Comparison of ENCODE assay signal across 21 cellular contexts in the genomic region with DNA sequence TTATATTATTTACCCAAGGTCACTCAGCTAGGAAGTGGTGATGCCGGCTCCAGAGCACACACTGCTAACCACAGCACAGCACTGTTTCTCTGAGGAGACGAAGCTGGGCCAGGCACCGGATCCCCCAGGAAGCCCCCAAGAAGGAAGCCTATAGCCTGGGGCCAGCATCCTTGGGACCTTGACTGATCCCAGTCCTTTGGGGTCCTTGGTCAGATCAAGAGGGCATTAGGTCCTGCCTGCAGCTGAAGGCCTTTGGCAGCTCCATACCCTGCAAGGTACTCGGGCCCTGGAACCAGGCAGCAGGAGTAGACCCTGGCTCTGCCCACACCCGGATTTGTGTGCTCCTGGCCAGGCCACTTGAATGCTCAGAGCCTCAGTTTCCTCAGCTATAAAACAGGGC.
DNase-seq lines count a peak whose midpoint lies in the region; ATAC-seq, FAIRE-seq and TF ChIP-seq lines count a peak whose summit lies in the region.
"Had no signal": no experiment of that assay in that cellular context is flagged by ENCODE, and none has a peak within 500 bp of the region (broad histone marks: within the 10 kb centered on the region; RNA-seq: fewer than 3 reads in every experiment).

No MANE protein-coding gene starts in this region.

- H3K36me3 ChIP-seq in cardiac muscle cell (no peaks in the 10 kb centered on the region), kidney (ENCODE audit: control insufficient read depth in 1 of 2, insufficient read depth in 2 of 2, low read length in 2 of 2) (no peaks in the 10 kb centered on the region), thyroid gland (no peaks in the 10 kb centered on the region)
- H3K36me3 ChIP-seq: BLaER1 treated with 17β-estradiol and CSF1 and Interleukin-3, amounts not matched to agents 10 nM and 100 nM had no signal

- H3K27me3 ChIP-seq in cardiac muscle cell = no peaks in the 10 kb centered on the region
- no peaks in the 10 kb centered on the region for H3K27me3 ChIP-seq in thyroid gland
- H3K27me3 ChIP-seq: BLaER1 treated with 17β-estradiol and CSF1 and Interleukin-3, amounts not matched to agents 10 nM and 100 nM had no signal

- WGBS in thyroid gland, 2 donors = 93 to 100% methylated on average over 1 to 4 of the region's 5 CpGs

- TF ChIP-seq CTCF in cardiac muscle cell (IDR thresholded peaks at IDR 0.05; ENCODE audit: low read depth, low read length) (no peak), kidney (IDR thresholded peaks at IDR 0.05; ENCODE audit: borderline replicate concordance, extremely low read depth, insufficient read depth) (no peak), thyroid gland (IDR thresholded peaks at IDR 0.05) (no peak)

- ATAC-seq in left cardiac atrium = no peak
- no peak for ATAC-seq in HG02870 (IDR thresholded peaks at IDR 0.05; ENCODE audit: unreplicated experiment)
- ATAC-seq: A549; CD8-positive, alpha-beta T cell had no signal

- H3K9ac ChIP-seq in kidney (ENCODE audit: low read length in 2 of 2) = no peak overlapping the region
- H3K9ac ChIP-seq: BLaER1 treated with 17β-estradiol and CSF1 and Interleukin-3, amounts not matched to agents 10 nM and 100 nM had no signal

- FAIRE-seq in kidney (lab: Jason Lieb, UNC) = no peak
- FAIRE-seq: A549, D721Med, G401.6, GM12891, GM19239 had no signal

- TF ChIP-seq POLR2A in thyroid gland (IDR thresholded peaks at IDR 0.05) = no peak

- H3K4me3 ChIP-seq in cardiac muscle cell = no peak overlapping the region
- no peak overlapping the region for H3K4me3 ChIP-seq in kidney (ENCODE audit: low read length in 2 of 2)
- H3K4me3 ChIP-seq in thyroid gland (replicated peaks in 1 of 3) = no peak overlapping the region
- H3K4me3 ChIP-seq: A549; BLaER1 treated with 17β-estradiol and CSF1 and Interleukin-3, amounts not matched to agents 10 nM and 100 nM had no signal

- H3K9me3 ChIP-seq in cardiac muscle cell (ENCODE audit: low read depth) = no peaks in the 10 kb centered on the region
- H3K9me3 ChIP-seq in kidney (ENCODE audit: control insufficient read depth in 1 of 2, low read length in 2 of 2) = peaks cover 0 to 4% of the 10 kb centered on the region in 2 donors
- no peaks in the 10 kb centered on the region for H3K9me3 ChIP-seq in thyroid gland
- H3K9me3 ChIP-seq: A549, Caco-2 had no signal

- intact Hi-C loops in left cardiac atrium (cut with DNase I) = no loop called here
- intact Hi-C loops in kidney (cut with DNase I) = no loop called here
- intact Hi-C loops in thyroid gland (cut with DNase I) = no loop called here

- DNase-seq in cardiac muscle cell (ENCODE audit: low read depth in 1 of 2, low spot score in 1 of 2) (no peak), left cardiac atrium (no peak), kidney (peak; percentile 16), thyroid gland (no peak), KBM-7 (no peak)
- DNase-seq: AML-193; Caco-2; Calu3; CD4-positive, alpha-beta T cell; CD8-positive, alpha-beta T cell; DMS79 treated with DMSO at 0.1 percent for 48 hours; GF-D8 had no signal

- peaks cover 51% of the 10 kb centered on the region for H3K4me1 ChIP-seq in cardiac muscle cell (ENCODE audit: low read depth)
- peaks cover 4 to 7% of the 10 kb centered on the region in 2 donors for H3K4me1 ChIP-seq in kidney (ENCODE audit: control insufficient read depth in 1 of 2, insufficient read depth in 1 of 2, low read depth in 1 of 2, low read length in 2 of 2)
- peaks cover 34 to 38% of the 10 kb centered on the region in 2 donors for H3K4me1 ChIP-seq in thyroid gland
- H3K4me1 ChIP-seq: A549, Caco-2 had no signal

- H3K27ac ChIP-seq in cardiac muscle cell (peak overlapping the region; percentile 89), kidney (ENCODE audit: low read depth in 2 of 2, low read length in 2 of 2) (no peak overlapping the region), thyroid gland (peak overlapping the region in 2 of 3 donors; percentile 48 to 61)
- H3K27ac ChIP-seq: 22Rv1; A549; BLaER1 treated with 17β-estradiol and CSF1 and Interleukin-3, amounts not matched to agents 10 nM and 100 nM; C4-2B had no signal

- in situ Hi-C loops in KBM-7 (cut with MboI; ENCODE audit: low pct_unique_long_range_greater_than_20kb, low sequenced_read_pairs) = no loop called here

Comparison
In these comparisons a context has a peak if more than half of its experiments do, and no peak if none do; other contexts are left out.
1. H3K27ac ChIP-seq: peak in cardiac muscle cell (single experiment) and thyroid gland (2 of 3); none in kidney (0 of 2).